ENCODE assay signal across 26 cellular contexts in genomic region chr2:74857725-74858124, GRCh38.
"Had no signal": no experiment of that assay in that cellular context is flagged by ENCODE, and none has a peak within 500 bp of the region (broad histone marks: within the 10 kb centered on the region; RNA-seq: fewer than 3 reads in every experiment).

No MANE protein-coding gene starts in this region.

- H3K27me3 ChIP-seq: gastrocnemius medialis, tibial nerve, vagina had no signal

- H3K4me2 ChIP-seq: smooth muscle cell had no signal

- H2AFZ ChIP-seq: parathyroid adenoma had no signal

- H3K9me3 ChIP-seq: gastrocnemius medialis, mucosa of descending colon, thoracic aorta, tibial nerve, vagina had no signal

- ATAC-seq: esophagus mucosa; gastrocnemius medialis; left ventricle myocardium superior; mucosa of descending colon; natural killer cell treated with Interleukin-12 subunit alpha and Interleukin-12 subunit beta and Interleukin-15 and Interleukin-18, amount 100 ng/mL, for 72 hours; sciatic nerve; stimulated activated memory B cell treated with anti-CD40 and anti-IgM and Interleukin-4, amounts not matched to agents 10 μg/mL and 1 μg/mL and 100 μg/mL, for 72 hours; stimulated activated naive CD8-positive, alpha-beta T cell treated with anti-CD3 and anti-CD28 coated beads, Interleukin-15, Interleukin-2, amounts not matched to agents 100 U/mL and 50 U/mL, for 24 hours had no signal

- H3K9ac ChIP-seq: parathyroid adenoma had no signal

- H3K36me3 Mint-ChIP-seq: natural killer cell treated with Interleukin-12 subunit alpha and Interleukin-12 subunit beta and Interleukin-15 and Interleukin-18, amount 100 ng/mL, for 72 hours had no signal

- H3K27me3 Mint-ChIP-seq: naive B cell; natural killer cell treated with Interleukin-12 subunit alpha and Interleukin-12 subunit beta and Interleukin-15 and Interleukin-18, amount 100 ng/mL, for 72 hours; progenitor cell of endocrine pancreas; stimulated activated memory B cell treated with anti-CD40 and anti-IgM and Interleukin-4, amounts not matched to agents 10 μg/mL and 1 μg/mL and 100 μg/mL, for 72 hours had no signal

- DNase-seq: effector CD8-positive, alpha-beta T cell; endodermal cell; foreskin fibroblast; gastrocnemius medialis; head of caudate nucleus; left ventricle myocardium superior; mesenchymal stem cell; mucosa of descending colon; naive B cell; stimulated activated CD4-positive, alpha-beta T cell treated with anti-CD3 and anti-CD28 coated beads, Interleukin-2, amount 100 ng/mL, for 24 hours; stimulated activated CD4-positive, alpha-beta T cell treated with anti-CD3 and anti-CD28 coated beads, Interleukin-4, amount 100 ng/mL, for 24 hours; stimulated activated naive CD8-positive, alpha-beta T cell treated with anti-CD3 and anti-CD28 coated beads, Interleukin-15, Interleukin-2, amounts not matched to agents 100 U/mL and 50 U/mL, for 24 hours had no signal

- H3K4me1 ChIP-seq: tibial nerve, vagina had no signal

- H3K27ac ChIP-seq: epithelial cell of prostate, parathyroid adenoma, thoracic aorta, tibial nerve, vagina had no signal

- H3K79me2 ChIP-seq: parathyroid adenoma had no signal

- H3K4me3 Mint-ChIP-seq: endodermal cell; mesothelial cell of epicardium; naive B cell; natural killer cell treated with Interleukin-12 subunit alpha and Interleukin-12 subunit beta and Interleukin-15 and Interleukin-18, amount 100 ng/mL, for 72 hours; neural crest cell; stimulated activated memory B cell treated with anti-CD40 and anti-IgM and Interleukin-4, amounts not matched to agents 10 μg/mL and 1 μg/mL and 100 μg/mL, for 72 hours had no signal

- H3K36me3 ChIP-seq: gastrocnemius medialis, thoracic aorta, tibial nerve, vagina had no signal

- H3K4me3 ChIP-seq: gastrocnemius medialis, lung, mucosa of descending colon, smooth muscle cell, thoracic aorta, tibial nerve, vagina had no signal

- H3K27ac Mint-ChIP-seq: endodermal cell; mesothelial cell of epicardium; progenitor cell of endocrine pancreas; stimulated activated memory B cell treated with anti-CD40 and anti-IgM and Interleukin-4, amounts not matched to agents 10 μg/mL and 1 μg/mL and 100 μg/mL, for 72 hours had no signal

- H3K9me3 Mint-ChIP-seq: endodermal cell; mesothelial cell of epicardium; naive B cell; natural killer cell treated with Interleukin-12 subunit alpha and Interleukin-12 subunit beta and Interleukin-15 and Interleukin-18, amount 100 ng/mL, for 72 hours; neural crest cell; stimulated activated memory B cell treated with anti-CD40 and anti-IgM and Interleukin-4, amounts not matched to agents 10 μg/mL and 1 μg/mL and 100 μg/mL, for 72 hours had no signal
